11 cellular contexts compared by ENCODE assay signal in genomic region chr6:28597924-28598323, GRCh38.
DNase-seq lines count a peak whose midpoint lies in the region; ATAC-seq and TF ChIP-seq lines count a peak whose summit lies in the region.
"Had no signal": no experiment of that assay in that cellular context is flagged by ENCODE, and none has a peak within 500 bp of the region (broad histone marks: within the 10 kb centered on the region; RNA-seq: fewer than 3 reads in every experiment).

No MANE protein-coding gene starts in this region.

- H3K4me3 ChIP-seq in A673 (ENCODE audit: low read depth, low read length, poor library complexity, severe bottlenecking) (peak overlapping the region; percentile 49), HFF-Myc (replicated peaks; ENCODE audit: low read depth, low read length) (peak overlapping the region; percentile 25), SK-N-MC (peak overlapping the region; percentile 91), fibroblast of pulmonary artery (replicated peaks; ENCODE audit: low read depth, low read length) (peak overlapping the region; percentile 58)
- H3K4me3 ChIP-seq: thoracic aorta had no signal

- peaks cover 36% of the 10 kb centered on the region for H3K27me3 Mint-ChIP-seq in activated CD4-positive, alpha-beta memory T cell treated with anti-CD3 and anti-CD28 coated beads, Interleukin-2, amount 10 ng/mL, durations not matched to agents 7 days and 5 days

- no peaks in the 10 kb centered on the region for H3K9me3 ChIP-seq in A673 (ENCODE audit: low read depth, low read length, poor library complexity, severe bottlenecking)
- no peaks in the 10 kb centered on the region for H3K9me3 ChIP-seq in SK-N-MC (ENCODE audit: low read depth, low read length)
- H3K9me3 ChIP-seq: thoracic aorta had no signal

- H3K27ac ChIP-seq in A673 (ENCODE audit: low read depth, low read length, poor library complexity, severe bottlenecking) = no peak overlapping the region
- peak overlapping the region; percentile 60 for H3K27ac ChIP-seq in SK-N-MC
- H3K27ac ChIP-seq: thoracic aorta had no signal

- H3K36me3 Mint-ChIP-seq in activated CD4-positive, alpha-beta memory T cell treated with anti-CD3 and anti-CD28 coated beads, Interleukin-2, amount 10 ng/mL, durations not matched to agents 7 days and 5 days (ENCODE audit: low read depth) = no peaks in the 10 kb centered on the region

- no peaks in the 10 kb centered on the region for H3K27me3 ChIP-seq in A673 (replicated peaks; ENCODE audit: insufficient read depth, low read depth, low read length, poor library complexity)

- no peak for TF ChIP-seq CTCF in A673 (conservative IDR thresholded peaks at IDR 0.05; ENCODE audit: low read depth, low read length)
- no peak for TF ChIP-seq CTCF in HFF-Myc (IDR thresholded peaks at IDR 0.05; ENCODE audit: low read depth, low read length, missing control alignments)
- no peak for TF ChIP-seq CTCF in fibroblast of pulmonary artery (IDR thresholded peaks at IDR 0.05; ENCODE audit: low read length, missing control alignments)

- H3K9me3 Mint-ChIP-seq in activated CD4-positive, alpha-beta memory T cell treated with anti-CD3 and anti-CD28 coated beads, Interleukin-2, amount 10 ng/mL, durations not matched to agents 7 days and 5 days = no peaks in the 10 kb centered on the region

- H3K36me3 ChIP-seq in A673 (ENCODE audit: insufficient read depth, low read length, poor library complexity, severe bottlenecking) (no peaks in the 10 kb centered on the region), SK-N-MC (ENCODE audit: insufficient read depth, low read length) (no peaks in the 10 kb centered on the region)
- H3K36me3 ChIP-seq: thoracic aorta had no signal

- intact Hi-C loops in A673 (cut with micrococcal nuclease; ENCODE audit: unreplicated experiment) = no loop called here

- POLR2A ChIA-PET in A673 (lab: Charles Lee; ENCODE audit: low non-redundant PET) = no interaction called here
- POLR2A ChIA-PET in activated CD4-positive, alpha-beta memory T cell treated with anti-CD3 and anti-CD28 coated beads, Interleukin-2, amount 10 ng/mL, durations not matched to agents 7 days and 5 days (lab: Charles Lee) = no interaction called here

- H3K4me1 ChIP-seq in A673 (ENCODE audit: insufficient read depth, low read length, poor library complexity, severe bottlenecking) = peaks cover 3% of the 10 kb centered on the region

- DNase-seq in A673 (ENCODE audit: low spot score) (peak; percentile 9), HFF-Myc (ENCODE audit: extremely low read depth, low read depth) (no peak), SK-N-MC (ENCODE audit: low read depth, low spot score) (no peak), fibroblast of pulmonary artery (ENCODE audit: low read depth) (peak; percentile 17)
- DNase-seq in activated CD4-positive, alpha-beta memory T cell treated with anti-CD3 and anti-CD28 coated beads, Interleukin-2, amount 10 ng/mL, durations not matched to agents 7 days and 5 days = no peak
- DNase-seq in stimulated activated CD4-positive, alpha-beta T cell treated with anti-CD3 and anti-CD28 coated beads, Interleukin-2, amount 100 ng/mL, for 48 hours = no peak
- DNase-seq: GF-D8 had no signal

- CTCF ChIA-PET in A673 (lab: Charles Lee) = no interaction called here
- CTCF ChIA-PET in activated CD4-positive, alpha-beta memory T cell treated with anti-CD3 and anti-CD28 coated beads, Interleukin-2, amount 10 ng/mL, durations not matched to agents 7 days and 5 days (lab: Charles Lee) = interaction anchor here (0.9 kb wide), 1 partner anchor 17 kb away, joined by 3 read pairs; no protein-coding TSS in a partner anchor

- BruUV-seq in A673 (replicated peaks; lab: Mats Ljungman, UMichigan) = no TSS peak

- H3K4me3 Mint-ChIP-seq in activated CD4-positive, alpha-beta memory T cell treated with anti-CD3 and anti-CD28 coated beads, Interleukin-2, amount 10 ng/mL, durations not matched to agents 7 days and 5 days = no peak overlapping the region

- H3K4me1 Mint-ChIP-seq in activated CD4-positive, alpha-beta memory T cell treated with anti-CD3 and anti-CD28 coated beads, Interleukin-2, amount 10 ng/mL, durations not matched to agents 7 days and 5 days = peaks cover 4% of the 10 kb centered on the region

- no peak for ATAC-seq in HG03354 (IDR thresholded peaks at IDR 0.05; ENCODE audit: poor library complexity, severe bottlenecking, unreplicated experiment)
- no peak for ATAC-seq in HG03045 (IDR thresholded peaks at IDR 0.05; ENCODE audit: unreplicated experiment)

- H3K9ac ChIP-seq in SK-N-MC (ENCODE audit: insufficient read length) = peak overlapping the region; percentile 75

- H3K27ac Mint-ChIP-seq in activated CD4-positive, alpha-beta memory T cell treated with anti-CD3 and anti-CD28 coated beads, Interleukin-2, amount 10 ng/mL, durations not matched to agents 7 days and 5 days = no peak overlapping the region
- H3K27ac Mint-ChIP-seq: progenitor cell of endocrine pancreas had no signal

Comparison
In these comparisons a context has a peak if more than half of its experiments do, and no peak if none do; other contexts are left out.
1. DNase-seq: peak in A673 (single experiment) and fibroblast of pulmonary artery (single experiment); none in HFF-Myc (single experiment), SK-N-MC (single experiment), activated CD4-positive, alpha-beta memory T cell treated with anti-CD3 and anti-CD28 coated beads, Interleukin-2, amount 10 ng/mL, durations not matched to agents 7 days and 5 days (single experiment) and stimulated activated CD4-positive, alpha-beta T cell treated with anti-CD3 and anti-CD28 coated beads, Interleukin-2, amount 100 ng/mL, for 48 hours (0 of 2).
2. H3K4me3 ChIP-seq: peak in every context shown above with its lines; median percentile 91 in SK-N-MC; 58 in fibroblast of pulmonary artery; 49 in A673; 25 in HFF-Myc.